In the genomic region with DNA sequence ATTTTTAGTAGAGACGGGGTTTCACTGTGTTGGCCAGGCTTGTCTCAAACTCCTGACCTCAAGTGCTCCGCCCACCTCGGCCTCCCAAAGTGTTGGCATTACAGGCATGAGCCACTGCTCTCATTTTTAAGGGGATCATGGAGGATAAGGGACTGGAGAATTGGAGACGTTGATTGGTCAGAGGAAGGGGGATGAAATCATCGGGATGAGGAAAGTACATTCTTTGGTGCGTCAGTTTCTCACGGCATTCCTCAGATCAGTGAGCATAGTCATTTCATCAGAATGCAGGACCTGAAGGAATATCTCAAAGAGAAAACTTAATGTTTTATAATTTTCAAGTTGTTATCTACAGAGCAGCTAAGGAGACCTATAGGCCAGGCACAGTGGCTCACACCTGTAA, we compare ENCODE assay signal across 23 cellular contexts. TPM values are rescaled to one million over a fixed set of nuclear protein-coding genes. Genes with fewer than 3 reads are reported as not detected.
DNase-seq lines count a peak whose midpoint lies in the region; ATAC-seq and TF ChIP-seq lines count a peak whose summit lies in the region.
"Had no signal": no experiment of that assay in that cellular context is flagged by ENCODE, and none has a peak within 500 bp of the region (broad histone marks: within the 10 kb centered on the region; RNA-seq: fewer than 3 reads in every experiment).

No MANE protein-coding gene starts in this region.

- H3K9me2 ChIP-seq in hepatocyte (replicated peaks; ENCODE audit: insufficient read depth) (no peaks in the 10 kb centered on the region), PC-3 (replicated peaks; ENCODE audit: low read length) (no peaks in the 10 kb centered on the region)

- H3K4me3 Mint-ChIP-seq in stimulated activated effector memory CD8-positive, alpha-beta T cell treated with anti-CD3 and anti-CD28 coated beads, Interleukin-12 subunit alpha, Interleukin-12 subunit beta, amount 100 ng/mL, for 72 hours, result no peak overlapping the region
- H3K4me3 Mint-ChIP-seq: activated B cell treated with CpG ODN at 0.5 μM for 24 hours; activated CD4-positive, alpha-beta memory T cell treated with anti-CD3 and anti-CD28 coated beads, Interleukin-2, amount 10 ng/mL, durations not matched to agents 7 days and 5 days; activated T-cell treated with anti-CD3 and anti-CD28 coated beads, Interleukin-2, amount 50 U/mL, for 24 hours; natural killer cell treated with Interleukin-12 subunit alpha and Interleukin-12 subunit beta and Interleukin-15 and Interleukin-18, amount 100 ng/mL, for 72 hours had no signal

- no peak overlapping the region for H2AFZ ChIP-seq in hepatocyte
- no peak overlapping the region for H2AFZ ChIP-seq in PC-3 (ENCODE audit: low read length)

- H3K4me1 ChIP-seq in cardiac muscle cell (ENCODE audit: low read depth) (peaks cover 8% of the 10 kb centered on the region), heart right ventricle (peaks cover 0 to 6% (median 0%) of the 10 kb centered on the region in 9 donors), hepatocyte (ENCODE audit: insufficient read depth) (no peaks in the 10 kb centered on the region), PC-3 (ENCODE audit: insufficient read depth, low read length) (no peaks in the 10 kb centered on the region)
- H3K4me1 ChIP-seq: psoas muscle, SJCRH30, testis had no signal

- H3K36me3 Mint-ChIP-seq in stimulated activated effector memory CD8-positive, alpha-beta T cell treated with anti-CD3 and anti-CD28 coated beads, Interleukin-12 subunit alpha, Interleukin-12 subunit beta, amount 100 ng/mL, for 72 hours, result no peaks in the 10 kb centered on the region

- H3K27ac ChIP-seq in cardiac muscle cell (peak overlapping the region; percentile 92), heart right ventricle (no peak overlapping the region), hepatocyte (no peak overlapping the region), PC-3 (ENCODE audit: low read length) (no peak overlapping the region)
- H3K27ac ChIP-seq: 22Rv1, dorsolateral prefrontal cortex, psoas muscle, SJCRH30, testis had no signal

- no peaks in the 10 kb centered on the region for H3K4me1 Mint-ChIP-seq in stimulated activated effector memory CD8-positive, alpha-beta T cell treated with anti-CD3 and anti-CD28 coated beads, Interleukin-12 subunit alpha, Interleukin-12 subunit beta, amount 100 ng/mL, for 72 hours
- H3K4me1 Mint-ChIP-seq: activated B cell treated with CpG ODN at 0.5 μM for 24 hours; activated CD4-positive, alpha-beta memory T cell treated with anti-CD3 and anti-CD28 coated beads, Interleukin-2, amount 10 ng/mL, durations not matched to agents 7 days and 5 days had no signal

- H3K9me3 ChIP-seq in cardiac muscle cell (ENCODE audit: low read depth) (no peaks in the 10 kb centered on the region), heart right ventricle (peaks cover 0 to 31% (median 6%) of the 10 kb centered on the region in 11 donors), hepatocyte (ENCODE audit: low read depth) (no peaks in the 10 kb centered on the region), PC-3 (ENCODE audit: low read length) (no peaks in the 10 kb centered on the region)
- H3K9me3 ChIP-seq: SJCRH30, testis had no signal

- DNase-seq in cardiac muscle cell (ENCODE audit: low read depth in 1 of 2, low spot score in 1 of 2), result peak in 1 of 2 donors; percentile 87
- no peak for DNase-seq in heart right ventricle
- DNase-seq in astrocyte of the hippocampus (ENCODE audit: low read depth, low spot score), result peak; percentile 85
- DNase-seq in hepatocyte (ENCODE audit: low spot score), result peak; percentile 30
- no peak for DNase-seq in PC-3
- no peak for DNase-seq in stimulated activated effector memory CD8-positive, alpha-beta T cell treated with anti-CD3 and anti-CD28 coated beads, Interleukin-12 subunit alpha, Interleukin-12 subunit beta, amount 100 ng/mL, for 72 hours (ENCODE audit: low spot score in 2 of 2)
- DNase-seq: activated B cell treated with CpG ODN at 0.5 μM for 24 hours; activated CD4-positive, alpha-beta memory T cell treated with anti-CD3 and anti-CD28 coated beads, Interleukin-2, amount 10 ng/mL, durations not matched to agents 7 days and 5 days; activated naive CD4-positive, alpha-beta T cell treated with anti-CD3 and anti-CD28 coated beads, Interleukin-2, amount 50 U/mL, for 16 hours; activated T-cell treated with anti-CD3 and anti-CD28 coated beads, Interleukin-2, amount 50 U/mL, for 24 hours; DMS153; dorsolateral prefrontal cortex; Kasumi-1; NCI-H69; OCI-M1; psoas muscle; SJCRH30; T-helper 2 cell; testis had no signal

- H3K4me3 ChIP-seq in cardiac muscle cell, result no peak overlapping the region
- no peak overlapping the region for H3K4me3 ChIP-seq in heart right ventricle
- H3K4me3 ChIP-seq in hepatocyte, result no peak overlapping the region
- H3K4me3 ChIP-seq in PC-3 (ENCODE audit: low read length), result no peak overlapping the region
- H3K4me3 ChIP-seq: dorsolateral prefrontal cortex, psoas muscle, SJCRH30, testis had no signal

- H3F3A ChIP-seq in PC-3 (ENCODE audit: low read length, unreplicated experiment), result no peaks in the 10 kb centered on the region

- no peak overlapping the region for H3K9ac ChIP-seq in PC-3 (ENCODE audit: low read length)

- TF ChIP-seq CTCF in cardiac muscle cell (IDR thresholded peaks at IDR 0.05; ENCODE audit: low read depth, low read length), result no peak
- TF ChIP-seq CTCF in heart right ventricle (IDR thresholded peaks at IDR 0.05), result no peak
- no peak for TF ChIP-seq CTCF in hepatocyte (IDR thresholded peaks at IDR 0.05; ENCODE audit: poor library complexity)
- TF ChIP-seq CTCF in PC-3 (conservative IDR thresholded peaks at IDR 0.05; ENCODE audit: low read depth, low read length), result no peak

- no TSS peak for BruUV-seq in PC-3 (replicated peaks; lab: Mats Ljungman, UMichigan)

- H3K36me3 ChIP-seq in cardiac muscle cell (peaks cover 10% of the 10 kb centered on the region), heart right ventricle (peaks cover 0 to 42% (median 4%) of the 10 kb centered on the region in 9 donors), hepatocyte (replicated peaks; ENCODE audit: insufficient read depth, low read depth) (no peaks in the 10 kb centered on the region), PC-3 (ENCODE audit: low read depth, low read length) (no peaks in the 10 kb centered on the region)
- H3K36me3 ChIP-seq: SJCRH30 had no signal

- H3K79me2 ChIP-seq in hepatocyte (no peaks in the 10 kb centered on the region), PC-3 (ENCODE audit: low read length) (no peaks in the 10 kb centered on the region)

- POLR2A ChIA-PET in PC-3 (lab: Charles Lee; ENCODE audit: unreplicated experiment), result no interaction called here

- ATAC-seq in heart right ventricle (no peak), PC-3 (no peak), HG03045 (IDR thresholded peaks at IDR 0.05; ENCODE audit: unreplicated experiment) (no peak), HG03175 (IDR thresholded peaks at IDR 0.05; ENCODE audit: unreplicated experiment) (no peak)
- ATAC-seq in stimulated activated effector memory CD8-positive, alpha-beta T cell treated with anti-CD3 and anti-CD28 coated beads, Interleukin-12 subunit alpha, Interleukin-12 subunit beta, amount 100 ng/mL, for 72 hours, result no peak
- ATAC-seq: natural killer cell treated with Interleukin-12 subunit alpha and Interleukin-12 subunit beta and Interleukin-15 and Interleukin-18, amount 100 ng/mL, for 72 hours; psoas muscle had no signal

- intact Hi-C loops in heart right ventricle (cut with DNase I), result no loop called here
- intact Hi-C loops in PC-3 (cut with micrococcal nuclease), result no loop called here

- CTCF ChIA-PET in PC-3 (lab: Charles Lee), result no interaction called here

- H3K27me3 ChIP-seq in cardiac muscle cell (no peaks in the 10 kb centered on the region), heart right ventricle (no peaks in the 10 kb centered on the region), hepatocyte (no peaks in the 10 kb centered on the region), PC-3 (ENCODE audit: low read length) (no peaks in the 10 kb centered on the region)
- H3K27me3 ChIP-seq: dorsolateral prefrontal cortex, SJCRH30, testis had no signal

- H3K4me2 ChIP-seq in hepatocyte (no peak overlapping the region), PC-3 (ENCODE audit: low read length) (no peak overlapping the region)

- H4K20me1 ChIP-seq in hepatocyte (ENCODE audit: insufficient read depth, poor library complexity, severe bottlenecking) (no peaks in the 10 kb centered on the region), PC-3 (ENCODE audit: low read length) (no peaks in the 10 kb centered on the region)

- no peaks in the 10 kb centered on the region for H3K9me3 Mint-ChIP-seq in stimulated activated effector memory CD8-positive, alpha-beta T cell treated with anti-CD3 and anti-CD28 coated beads, Interleukin-12 subunit alpha, Interleukin-12 subunit beta, amount 100 ng/mL, for 72 hours
- H3K9me3 Mint-ChIP-seq: natural killer cell treated with Interleukin-12 subunit alpha and Interleukin-12 subunit beta and Interleukin-15 and Interleukin-18, amount 100 ng/mL, for 72 hours had no signal

- no peak overlapping the region for H3K27ac Mint-ChIP-seq in stimulated activated effector memory CD8-positive, alpha-beta T cell treated with anti-CD3 and anti-CD28 coated beads, Interleukin-12 subunit alpha, Interleukin-12 subunit beta, amount 100 ng/mL, for 72 hours
- H3K27ac Mint-ChIP-seq: activated B cell treated with CpG ODN at 0.5 μM for 24 hours; activated CD4-positive, alpha-beta memory T cell treated with anti-CD3 and anti-CD28 coated beads, Interleukin-2, amount 10 ng/mL, durations not matched to agents 7 days and 5 days; activated T-cell treated with anti-CD3 and anti-CD28 coated beads, Interleukin-2, amount 50 U/mL, for 24 hours; natural killer cell treated with Interleukin-12 subunit alpha and Interleukin-12 subunit beta and Interleukin-15 and Interleukin-18, amount 100 ng/mL, for 72 hours had no signal

- WGBS in heart right ventricle, 2 donors, result 85 to 92% methylated on average over 7 of the region's 7 CpGs
- 89% methylated on average over 7 of the region's 7 CpGs for WGBS in hepatocyte (ENCODE audit: low lambda C conversion rate, missing lambda C conversion rate)

RNA-seq across cellular contexts. Expression of gene ZNF114, which starts 14.0 kb away (rescaled TPM):
- total RNA-seq in cardiac muscle cell (4.0 and 5.9 TPM in 2 replicates), heart right ventricle (under 1 TPM; 0.18 to 0.64 (median 0.33) TPM), hepatocyte (0.84 and 0.90 TPM in 2 replicates), PC-3 (2014; rRNA removed) (0.29 and 0.40 TPM in 2 replicates)
- polyA plus RNA-seq in cardiac muscle cell (4.9 and 6.2 TPM in 2 replicates), heart right ventricle (under 1 TPM; 0.29 to 0.66 TPM), hepatocyte (1.6 and 3.0 TPM in 2 replicates)

RNA-seq across cellular contexts. Expression of gene CARD8, which starts 28.2 kb away (rescaled TPM):
- total RNA-seq in cardiac muscle cell (27.3 and 57.6 TPM in 2 replicates), heart right ventricle (10 to 100 TPM; 19.5 to 49.5 (median 29.4) TPM), hepatocyte (17.0 and 18.8 TPM in 2 replicates), PC-3 (2014; rRNA removed) (6.8 and 8.7 TPM in 2 replicates)
- polyA plus RNA-seq in cardiac muscle cell (19.1 and 30.4 TPM in 2 replicates), heart right ventricle (10 to 100 TPM; 18.9 to 44.2 TPM), hepatocyte (7.6 and 10.3 TPM in 2 replicates)

RNA-seq across cellular contexts. Expression of gene EMP3, which starts 41.4 kb away (rescaled TPM):
- total RNA-seq in cardiac muscle cell, result 32.5 and 39.8 TPM in 2 replicates
- polyA plus RNA-seq in cardiac muscle cell, result 148 and 160 TPM in 2 replicates
- 100 to 1,000 TPM in 1 of 10 donors, 10 to 100 TPM in 9; 18.8 to 119 (median 32.8) TPM for total RNA-seq in heart right ventricle
- 100 to 1,000 TPM; 116 to 124 TPM for polyA plus RNA-seq in heart right ventricle
- total RNA-seq in hepatocyte, result 68.4 and 80.1 TPM in 2 replicates
- polyA plus RNA-seq in hepatocyte, result 379 and 381 TPM in 2 replicates
- total RNA-seq in PC-3 (2014; rRNA removed), result 31.9 and 38.1 TPM in 2 replicates

Comparison
In these comparisons a context has a peak if more than half of its experiments do, and no peak if none do; other contexts are left out.
1. DNase-seq: peak in astrocyte of the hippocampus (single experiment) and hepatocyte (single experiment); none in heart right ventricle (0 of 2), PC-3 (single experiment) and stimulated activated effector memory CD8-positive, alpha-beta T cell treated with anti-CD3 and anti-CD28 coated beads, Interleukin-12 subunit alpha, Interleukin-12 subunit beta, amount 100 ng/mL, for 72 hours (0 of 2).